ENCODE assay signal across 9 cellular contexts in genomic region chr1:34928865-34929496, GRCh38. TPM values are rescaled to one million over a fixed set of nuclear protein-coding genes. Genes with fewer than 3 reads are reported as not detected.
DNase-seq lines count a peak whose midpoint lies in the region; ATAC-seq and TF ChIP-seq lines count a peak whose summit lies in the region.
"Had no signal": no experiment of that assay in that cellular context is flagged by ENCODE, and none has a peak within 500 bp of the region (broad histone marks: within the 10 kb centered on the region; RNA-seq: fewer than 3 reads in every experiment).

No MANE protein-coding gene starts in this region.

- peaks cover 4% of the 10 kb centered on the region for H3K36me3 Mint-ChIP-seq in glutamatergic neuron (ENCODE audit: unreplicated experiment)

- H3K9ac ChIP-seq in SK-N-MC (ENCODE audit: insufficient read length) (no peak overlapping the region), smooth muscle cell (ENCODE audit: low read depth) (no peak overlapping the region)

- peaks cover 20% of the 10 kb centered on the region for H3K4me1 Mint-ChIP-seq in glutamatergic neuron (ENCODE audit: low read depth, unreplicated experiment)

- H4K20me1 ChIP-seq in smooth muscle cell (ENCODE audit: low read depth), result no peaks in the 10 kb centered on the region

- H3K4me3 Mint-ChIP-seq in glutamatergic neuron (ENCODE audit: unreplicated experiment), result peak overlapping the region; percentile 97

- H3F3A ChIP-seq in smooth muscle cell (ENCODE audit: low read depth), result no peaks in the 10 kb centered on the region

- no peaks in the 10 kb centered on the region for H3K4me1 ChIP-seq in smooth muscle cell (ENCODE audit: low read depth)

- H3K27ac ChIP-seq in SK-N-MC (no peak overlapping the region), smooth muscle cell (ENCODE audit: low read depth) (no peak overlapping the region)
- H3K27ac ChIP-seq: C4-2B had no signal

- ATAC-seq in GM21360 (IDR thresholded peaks at IDR 0.05; ENCODE audit: unreplicated experiment), result no peak

- H3K9me3 ChIP-seq in SK-N-MC (ENCODE audit: low read depth, low read length) (no peaks in the 10 kb centered on the region), smooth muscle cell (replicated peaks; ENCODE audit: low read depth) (no peaks in the 10 kb centered on the region)

- H3K9me3 Mint-ChIP-seq in glutamatergic neuron (ENCODE audit: unreplicated experiment), result peaks cover 5% of the 10 kb centered on the region

- TF ChIP-seq CTCF in glutamatergic neuron (IDR thresholded peaks at IDR 0.05; ENCODE audit: partially characterized antibody, unreplicated experiment) (no peak), smooth muscle cell (IDR thresholded peaks at IDR 0.05; ENCODE audit: borderline replicate concordance, insufficient read depth, poor library complexity, severe bottlenecking) (no peak)

- peaks cover 4% of the 10 kb centered on the region for H3K27me3 Mint-ChIP-seq in glutamatergic neuron (ENCODE audit: unreplicated experiment)

- WGBS in smooth muscle cell (ENCODE audit: low lambda C conversion rate), result 6% methylated on average over 29 of the region's 57 CpGs

- DNase-seq in NCI-H146 (lab: John Stamatoyannopoulos, UW) (peak; percentile 38), NCI-H146 treated with DMSO at 0.1 percent for 48 hours (lab: John Stamatoyannopoulos, UW; ENCODE audit: unreplicated experiment) (no peak), SK-N-MC (ENCODE audit: low read depth, low spot score) (no peak), glutamatergic neuron (peak; percentile 49), smooth muscle cell (lab: John Stamatoyannopoulos, UW; ENCODE audit: unreplicated experiment) (no peak), KG1 (lab: John Stamatoyannopoulos, UW) (no peak)
- DNase-seq in activated CD4-positive, alpha-beta T cell treated with anti-CD3 and anti-CD28 coated beads, Interleukin-2, amount 50 U/mL, for 48 hours, result no peak

- H3K4me2 ChIP-seq in smooth muscle cell, result peak overlapping the region; percentile 87

- peak overlapping the region; percentile 90 for H3K27ac Mint-ChIP-seq in glutamatergic neuron (ENCODE audit: unreplicated experiment)

- no peak overlapping the region for H2AFZ ChIP-seq in smooth muscle cell (ENCODE audit: low read depth)

- peaks cover 82% of the 10 kb centered on the region for H3K27me3 ChIP-seq in smooth muscle cell (ENCODE audit: low read depth)

- no peaks in the 10 kb centered on the region for H3K79me2 ChIP-seq in smooth muscle cell (ENCODE audit: low read depth)

- peak overlapping the region; percentile 36; the same call in 1 of the 2 replicates for H3K4me3 ChIP-seq in SK-N-MC
- peak overlapping the region; percentile 46 for H3K4me3 ChIP-seq in smooth muscle cell

- H3K36me3 ChIP-seq in SK-N-MC (ENCODE audit: insufficient read depth, low read length) (no peaks in the 10 kb centered on the region), smooth muscle cell (ENCODE audit: low read depth) (no peaks in the 10 kb centered on the region)

RNA-seq across cellular contexts. Expression of gene DLGAP3, which starts 0.5 kb away (rescaled TPM):
- total RNA-seq in glutamatergic neuron (ENCODE audit: unreplicated experiment), result 44.8 TPM
- total RNA-seq in smooth muscle cell, result not detected in 2 replicates
- not detected in 2 replicates for polyA plus RNA-seq in smooth muscle cell

RNA-seq across cellular contexts. Expression of gene TMEM35B, which starts 56.2 kb away (rescaled TPM):
- not detected for total RNA-seq in glutamatergic neuron (ENCODE audit: unreplicated experiment)
- total RNA-seq in smooth muscle cell, result 61.2 and 62.0 TPM in 2 replicates
- 75.1 and 75.7 TPM in 2 replicates for polyA plus RNA-seq in smooth muscle cell

Comparison
In these comparisons a context has a peak if more than half of its experiments do, and no peak if none do; other contexts are left out.
1. DNase-seq: peak in NCI-H146 (single experiment) and glutamatergic neuron (single experiment); none in NCI-H146 treated with DMSO at 0.1 percent for 48 hours (single experiment), SK-N-MC (single experiment), smooth muscle cell (single experiment), KG1 (single experiment) and activated CD4-positive, alpha-beta T cell treated with anti-CD3 and anti-CD28 coated beads, Interleukin-2, amount 50 U/mL, for 48 hours (0 of 2).
2. RNA of gene DLGAP3, which starts 0.5 kb away (total RNA-seq): 44.8 TPM in glutamatergic neuron (single experiment); not detected in smooth muscle cell; every median in the first group is over 10 times any median in the second.
3. RNA of gene TMEM35B, which starts 56.2 kb away (total RNA-seq): 61.2 to 62.0 TPM in smooth muscle cell; not detected in glutamatergic neuron (single experiment); every median in the first group is over 10 times any median in the second.